ENCODE assay signal across 8 cellular contexts in genomic region chr19:17333611-17334413, GRCh38. TPM values are rescaled to one million over a fixed set of nuclear protein-coding genes. Genes with fewer than 3 reads are reported as not detected.
A peak's percentile ranks its signal among the peaks of the same experiment; 100 is the strongest.
DNase-seq lines count a peak whose midpoint lies in the region; ATAC-seq and FAIRE-seq lines count a peak whose summit lies in the region.

No MANE protein-coding gene starts in this region.

- H3K4me2 ChIP-seq in skeletal muscle satellite cell (ENCODE audit: low read length) = peak overlapping the region; percentile 85

- peaks cover 5% of the 10 kb centered on the region for H3K36me3 ChIP-seq in skeletal muscle satellite cell (ENCODE audit: insufficient read depth, low read length)

- H3K9ac ChIP-seq in skeletal muscle satellite cell (ENCODE audit: low read depth, low read length) = peak overlapping the region; percentile 62

- no peaks in the 10 kb centered on the region for H3K27me3 ChIP-seq in skeletal muscle satellite cell (ENCODE audit: control insufficient read depth, insufficient read depth, low read length)

- peak; percentile 77 for FAIRE-seq in RCC 7860 (lab: Jason Lieb, UNC)

- no peaks in the 10 kb centered on the region for H3K9me3 ChIP-seq in skeletal muscle satellite cell (replicated peaks; ENCODE audit: low read length)

- DNase-seq in NK-92 treated with Interleukin-12 subunit alpha and Interleukin-12 subunit beta, amount 100 ng/mL, for 24 hours (lab: John Stamatoyannopoulos, UW) = peak; percentile 63
- no peak for DNase-seq in NK-92 (lab: John Stamatoyannopoulos, UW; ENCODE audit: unreplicated experiment)
- DNase-seq in RCC 7860 (ENCODE audit: low spot score) = peak; percentile 77
- peak; percentile 68 for DNase-seq in activated T-helper 9 cell treated with anti-CD3 and anti-CD28 coated beads, Interleukin-2, amount 50 U/mL, for 16 hours (ENCODE audit: low read depth)
- DNase-seq in germinal center (ENCODE audit: low spot score) = peak; percentile 41

- H3K4me3 ChIP-seq in skeletal muscle satellite cell (ENCODE audit: low read length) = peak overlapping the region; percentile 83

- no peak for ATAC-seq in HG02571 (IDR thresholded peaks at IDR 0.05; ENCODE audit: unreplicated experiment)
- no peak for ATAC-seq in GM19324 (IDR thresholded peaks at IDR 0.05; ENCODE audit: low FRiP score, unreplicated experiment)

- H3K4me1 ChIP-seq in skeletal muscle satellite cell (ENCODE audit: control insufficient read depth, insufficient read depth, low read length) = peaks cover 19% of the 10 kb centered on the region

RNA-seq across cellular contexts. Expression of gene ANO8, which starts 0.8 kb away (rescaled TPM):
- 2.3 and 6.3 TPM in 2 replicates for total RNA-seq in skeletal muscle satellite cell (2012; rRNA removed)

RNA-seq across cellular contexts. Expression of gene GTPBP3, which starts 3.5 kb away (rescaled TPM):
- 13.8 and 15.2 TPM in 2 replicates for total RNA-seq in skeletal muscle satellite cell (2012; rRNA removed)

RNA-seq across cellular contexts. Expression of gene DDA1, which starts 24.4 kb away (rescaled TPM):
- 21.4 and 25.1 TPM in 2 replicates for total RNA-seq in skeletal muscle satellite cell (2012; rRNA removed)

RNA-seq across cellular contexts. Expression of gene MRPL34, which starts 28.1 kb away (rescaled TPM):
- 45.9 and 71.2 TPM in 2 replicates for total RNA-seq in skeletal muscle satellite cell (2012; rRNA removed)

RNA-seq across cellular contexts. Expression of gene ABHD8, which starts 30.6 kb away (rescaled TPM):
- 6.8 and 7.0 TPM in 2 replicates for total RNA-seq in skeletal muscle satellite cell (2012; rRNA removed)
